ENCODE assay signal across 16 cellular contexts in the genomic region with DNA sequence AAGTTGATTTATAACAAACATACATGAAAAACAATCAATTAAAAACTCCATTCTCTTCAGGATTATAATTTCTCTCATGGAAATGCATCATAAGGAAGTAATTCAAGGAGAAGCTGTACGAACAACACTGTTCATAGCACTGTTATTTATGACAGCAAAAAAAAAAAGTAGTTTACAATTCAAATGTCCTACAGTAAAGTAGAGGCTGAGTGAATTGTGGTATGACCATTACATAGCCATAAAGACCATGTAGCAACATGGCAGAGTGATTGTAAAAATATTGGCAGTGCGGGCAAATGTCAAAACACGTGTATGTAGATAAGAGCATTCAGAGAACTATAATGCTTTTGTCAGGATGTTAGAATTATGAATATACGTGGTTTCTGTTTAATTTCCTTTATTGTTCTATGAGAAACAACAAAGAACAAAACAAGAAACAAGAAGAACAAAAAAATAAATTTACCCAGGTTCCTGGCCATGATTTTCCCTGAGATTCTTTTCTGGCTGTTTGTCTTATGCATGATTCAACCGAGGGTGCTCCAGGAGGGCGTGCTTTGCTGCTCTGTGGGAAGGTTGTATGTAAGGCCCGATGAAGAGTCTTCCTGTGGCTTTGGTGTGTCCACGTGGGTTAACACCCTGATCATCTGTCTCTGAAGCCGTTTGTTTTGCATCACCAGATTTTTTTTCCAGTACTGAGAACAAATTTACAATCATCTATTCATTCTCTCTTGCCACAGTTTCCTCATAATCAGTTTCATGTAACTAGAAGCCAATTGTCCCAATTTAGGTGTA. TPM values are rescaled to one million over a fixed set of nuclear protein-coding genes. Genes with fewer than 3 reads are reported as not detected.
DNase-seq lines count a peak whose midpoint lies in the region; ATAC-seq and TF ChIP-seq lines count a peak whose summit lies in the region.
"Had no signal": no experiment of that assay in that cellular context is flagged by ENCODE, and none has a peak within 500 bp of the region (broad histone marks: within the 10 kb centered on the region; RNA-seq: fewer than 3 reads in every experiment).

No MANE protein-coding gene starts in this region.

- H3K4me3 Mint-ChIP-seq in CD4-positive, alpha-beta T cell: peak overlapping the region; percentile 21
- peak overlapping the region; percentile 58 for H3K4me3 Mint-ChIP-seq in activated naive CD8-positive, alpha-beta T cell treated with anti-CD3 and anti-CD28 coated beads for 36 hours
- H3K4me3 Mint-ChIP-seq: nephron had no signal

- H3K36me3 ChIP-seq in MM.1S (replicated peaks; ENCODE audit: insufficient read depth, low read length): no peaks in the 10 kb centered on the region
- H3K36me3 ChIP-seq: gastroesophageal sphincter, WERI-Rb-1 had no signal

- H3K27ac ChIP-seq in CD4-positive, alpha-beta T cell (ENCODE audit: low read depth, low read length): no peak overlapping the region
- no peak overlapping the region for H3K27ac ChIP-seq in MM.1S (ENCODE audit: low read length)
- H3K27ac ChIP-seq: gastroesophageal sphincter, WERI-Rb-1 had no signal

- no peaks in the 10 kb centered on the region for H3K27me3 Mint-ChIP-seq in CD4-positive, alpha-beta T cell
- no peaks in the 10 kb centered on the region for H3K27me3 Mint-ChIP-seq in activated naive CD8-positive, alpha-beta T cell treated with anti-CD3 and anti-CD28 coated beads for 36 hours

- POLR2A ChIA-PET in CD4-positive, alpha-beta T cell (lab: Charles Lee): interaction anchor here (0.7 to 1.2 kb wide), 3 partner anchors 9 to 213 kb away, joined by 3 to 5 read pairs (median 4); a partner anchor contains a TSS

- peak in 2 of 10 experiments; percentile 4 to 6 for DNase-seq in CD4-positive, alpha-beta T cell
- peak; percentile 39 for DNase-seq in activated naive CD8-positive, alpha-beta T cell treated with anti-CD3 and anti-CD28 coated beads for 36 hours
- DNase-seq in kidney tubule cell (ENCODE audit: low spot score) (peak; percentile 15), erythroblast (lab: John Stamatoyannopoulos, UW) (no peak), MM.1S (no peak), anterior cingulate cortex (lab: John Stamatoyannopoulos, UW) (no peak), NCI-H1930 (lab: John Stamatoyannopoulos, UW) (no peak)
- DNase-seq: C1 segment of cervical spinal cord; effector CD8-positive, alpha-beta T cell; GOT3; NCI-H2081; SK-N-SH; WERI-Rb-1 had no signal

- no peak overlapping the region for H3K4me2 ChIP-seq in MM.1S (ENCODE audit: low read depth, low read length)
- H3K4me2 ChIP-seq: SK-N-SH had no signal

- intact Hi-C loops in CD4-positive, alpha-beta T cell (cut with DNase I, micrococcal nuclease): loop anchor here in 1 of 2 experiments (5.0 kb wide), 1 partner anchor 86 kb away; no protein-coding TSS in a partner anchor

- H3K36me3 Mint-ChIP-seq in CD4-positive, alpha-beta T cell (ENCODE audit: low read depth): peaks cover 15% of the 10 kb centered on the region
- peaks cover 2% of the 10 kb centered on the region for H3K36me3 Mint-ChIP-seq in activated naive CD8-positive, alpha-beta T cell treated with anti-CD3 and anti-CD28 coated beads for 36 hours

- no peaks in the 10 kb centered on the region for H3K79me2 ChIP-seq in MM.1S (ENCODE audit: low read length)

- H3F3A ChIP-seq in MM.1S (ENCODE audit: insufficient read depth, low read length): no peaks in the 10 kb centered on the region

- TF ChIP-seq CTCF in CD4-positive, alpha-beta T cell (IDR thresholded peaks at IDR 0.05): no peak
- TF ChIP-seq CTCF in MM.1S (IDR thresholded peaks at IDR 0.05; ENCODE audit: low read length): no peak

- no peak overlapping the region for H3K9ac ChIP-seq in MM.1S (ENCODE audit: low read length)
- H3K9ac ChIP-seq: SK-N-SH had no signal

- H3K9me2 ChIP-seq in MM.1S (replicated peaks; ENCODE audit: insufficient read depth, low read length): no peaks in the 10 kb centered on the region
- H3K9me2 ChIP-seq: SK-N-SH had no signal

- H3K4me1 Mint-ChIP-seq in CD4-positive, alpha-beta T cell (ENCODE audit: low read depth): peaks cover 39% of the 10 kb centered on the region
- peaks cover 48% of the 10 kb centered on the region for H3K4me1 Mint-ChIP-seq in activated naive CD8-positive, alpha-beta T cell treated with anti-CD3 and anti-CD28 coated beads for 36 hours
- H3K4me1 Mint-ChIP-seq: nephron had no signal

- CTCF ChIA-PET in CD4-positive, alpha-beta T cell (lab: Charles Lee): no interaction called here

- H4K20me1 ChIP-seq in MM.1S (ENCODE audit: insufficient read depth, low read length): no peaks in the 10 kb centered on the region

- no peaks in the 10 kb centered on the region for H3K27me3 ChIP-seq in CD4-positive, alpha-beta T cell (ENCODE audit: control insufficient read depth, insufficient read depth, low read length)
- H3K27me3 ChIP-seq in MM.1S (replicated peaks; ENCODE audit: insufficient read depth, low read length): no peaks in the 10 kb centered on the region
- H3K27me3 ChIP-seq: gastroesophageal sphincter had no signal

- no peak for TF ChIP-seq POLR2A in erythroblast (IDR thresholded peaks at IDR 0.05; ENCODE audit: low read length)

- ATAC-seq in CD4-positive, alpha-beta T cell (ENCODE audit: poor library complexity): peak; percentile 58
- ATAC-seq in GM18867 (IDR thresholded peaks at IDR 0.05; ENCODE audit: unreplicated experiment): peak; percentile 55
- ATAC-seq: gastroesophageal sphincter had no signal

- H3K4me3 ChIP-seq in MM.1S (ENCODE audit: low read length): no peak overlapping the region
- H3K4me3 ChIP-seq: gastroesophageal sphincter had no signal

- H3K27ac Mint-ChIP-seq in CD4-positive, alpha-beta T cell: peak overlapping the region; percentile 57
- H3K27ac Mint-ChIP-seq in activated naive CD8-positive, alpha-beta T cell treated with anti-CD3 and anti-CD28 coated beads for 36 hours: peak overlapping the region; percentile 59
- H3K27ac Mint-ChIP-seq: nephron had no signal

- peaks cover 2% of the 10 kb centered on the region for H3K9me3 Mint-ChIP-seq in CD4-positive, alpha-beta T cell
- H3K9me3 Mint-ChIP-seq in activated naive CD8-positive, alpha-beta T cell treated with anti-CD3 and anti-CD28 coated beads for 36 hours: no peaks in the 10 kb centered on the region
- H3K9me3 Mint-ChIP-seq: nephron had no signal

- H3K4me1 ChIP-seq in MM.1S (ENCODE audit: low read length): no peaks in the 10 kb centered on the region
- H3K4me1 ChIP-seq: gastroesophageal sphincter had no signal

- no peaks in the 10 kb centered on the region for H3K9me3 ChIP-seq in CD4-positive, alpha-beta T cell (ENCODE audit: control insufficient read depth, low read length)
- no peaks in the 10 kb centered on the region for H3K9me3 ChIP-seq in MM.1S (replicated peaks; ENCODE audit: insufficient read depth, low read length)
- H3K9me3 ChIP-seq: gastroesophageal sphincter, SK-N-SH had no signal

- H2AFZ ChIP-seq in MM.1S (ENCODE audit: low read length): no peak overlapping the region

RNA-seq across cellular contexts. Expression of a gene that starts 28.8 kb away (rescaled TPM):
- 1 to 10 TPM; 7.2 to 7.4 TPM for total RNA-seq in CD4-positive, alpha-beta T cell
- total RNA-seq in activated naive CD8-positive, alpha-beta T cell treated with anti-CD3 and anti-CD28 coated beads for 36 hours: 1 to 10 TPM; 1.6 to 1.7 TPM

Comparison
In these comparisons a context has a peak if more than half of its experiments do, and no peak if none do; other contexts are left out.
1. DNase-seq: peak in activated naive CD8-positive, alpha-beta T cell treated with anti-CD3 and anti-CD28 coated beads for 36 hours (single experiment) and kidney tubule cell (single experiment); none in erythroblast (0 of 2), MM.1S (single experiment), anterior cingulate cortex (0 of 58) and NCI-H1930 (0 of 2).